ENCODE assay signal across 28 cellular contexts in the genomic region with DNA sequence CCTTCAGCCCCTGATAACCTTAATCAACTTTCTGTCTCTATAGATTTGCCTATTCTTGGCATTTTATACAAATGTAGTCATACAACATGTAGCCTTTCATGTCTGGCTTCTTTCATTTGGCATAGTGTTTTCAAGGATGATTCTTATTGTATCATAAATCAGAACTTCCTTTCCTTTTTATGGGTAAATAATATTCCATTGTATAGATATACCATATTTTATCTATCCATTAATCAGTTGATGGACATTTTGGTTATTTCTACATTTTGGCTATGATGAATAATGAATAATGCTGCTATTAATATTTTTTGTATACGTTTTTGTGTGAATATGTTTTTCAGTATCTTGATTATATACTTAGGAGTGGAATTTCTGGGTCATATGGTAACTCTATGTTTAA.
"Had no signal": no experiment of that assay in that cellular context is flagged by ENCODE, and none has a peak within 500 bp of the region (broad histone marks: within the 10 kb centered on the region; RNA-seq: fewer than 3 reads in every experiment).

No MANE protein-coding gene starts in this region.

- H3K4me3 ChIP-seq: pancreas, psoas muscle, skin epidermis, suprapubic skin, testis, tibial artery, transverse colon, vagina had no signal

- H3K4me3 Mint-ChIP-seq: naive thymus-derived CD8-positive, alpha-beta T cell; natural killer cell treated with Interleukin-12 subunit alpha and Interleukin-12 subunit beta and Interleukin-15 and Interleukin-18, amount 100 ng/mL, for 72 hours; neural crest cell; stimulated activated memory B cell treated with anti-CD40 and anti-IgM and Interleukin-4, amounts not matched to agents 10 μg/mL and 1 μg/mL and 100 μg/mL, for 72 hours; stimulated activated naive CD8-positive, alpha-beta T cell treated with anti-CD3 and anti-CD28 coated beads, Interleukin-15, amount 100 ng/mL, for 72 hours; type B pancreatic cell had no signal

- H3K27me3 Mint-ChIP-seq: naive B cell; natural killer cell treated with Interleukin-12 subunit alpha and Interleukin-12 subunit beta and Interleukin-15 and Interleukin-18, amount 100 ng/mL, for 72 hours; stimulated activated memory B cell treated with anti-CD40 and anti-IgM and Interleukin-4, amounts not matched to agents 10 μg/mL and 1 μg/mL and 100 μg/mL, for 72 hours; stimulated activated naive CD8-positive, alpha-beta T cell treated with anti-CD3 and anti-CD28 coated beads, Interleukin-15, amount 100 ng/mL, for 72 hours had no signal

- H3K27ac Mint-ChIP-seq: naive B cell; naive thymus-derived CD8-positive, alpha-beta T cell; natural killer cell treated with Interleukin-12 subunit alpha and Interleukin-12 subunit beta and Interleukin-15 and Interleukin-18, amount 100 ng/mL, for 72 hours; stimulated activated memory B cell treated with anti-CD40 and anti-IgM and Interleukin-4, amounts not matched to agents 10 μg/mL and 1 μg/mL and 100 μg/mL, for 72 hours had no signal

- H3K4me1 Mint-ChIP-seq: naive B cell; naive thymus-derived CD8-positive, alpha-beta T cell; stimulated activated memory B cell treated with anti-CD40 and anti-IgM and Interleukin-4, amounts not matched to agents 10 μg/mL and 1 μg/mL and 100 μg/mL, for 72 hours; stimulated activated naive CD8-positive, alpha-beta T cell treated with anti-CD3 and anti-CD28 coated beads, Interleukin-15, amount 100 ng/mL, for 72 hours had no signal

- H3K36me3 ChIP-seq: neutrophil, pancreas, suprapubic skin, tibial artery, transverse colon, vagina had no signal

- H3K27me3 ChIP-seq: neutrophil, pancreas, suprapubic skin, testis, tibial artery, transverse colon, vagina had no signal

- DNase-seq: naive B cell; naive thymus-derived CD8-positive, alpha-beta T cell; nucleus accumbens; pancreas; psoas muscle; right cardiac atrium; stimulated activated CD4-positive, alpha-beta T cell treated with anti-CD3 and anti-CD28 coated beads, Interleukin-15, amount 100 ng/mL, for 24 hours; stimulated activated CD4-positive, alpha-beta T cell treated with anti-CD3 and anti-CD28 coated beads, Interleukin-2, amount 100 ng/mL, for 24 hours; stimulated activated CD4-positive, alpha-beta T cell treated with anti-CD3 and anti-CD28 coated beads, Interleukin-4, amount 100 ng/mL, for 1 hour; stimulated activated CD4-positive, alpha-beta T cell treated with anti-CD3 and anti-CD28 coated beads, Interleukin-4, amount 100 ng/mL, for 4 hours; stimulated activated CD8-positive, alpha-beta memory T cell treated with anti-CD3 and anti-CD28 coated beads, Interleukin-4, amount 100 ng/mL, for 48 hours; stimulated activated naive CD4-positive, alpha-beta T cell; stimulated activated naive CD8-positive, alpha-beta T cell treated with anti-CD3 and anti-CD28 coated beads, Interleukin-15, amount 100 ng/mL, for 72 hours; stimulated activated naive CD8-positive, alpha-beta T cell treated with anti-CD3 and anti-CD28 coated beads, Interleukin-15, Interleukin-2, amounts not matched to agents 100 U/mL and 50 U/mL, for 24 hours; substantia nigra; testis; tibial artery; transverse colon had no signal

- H3K4me1 ChIP-seq: psoas muscle, suprapubic skin, testis, vagina had no signal

- H3K9me3 ChIP-seq: neutrophil, pancreas, psoas muscle, suprapubic skin, testis, tibial artery, vagina had no signal

- H3K27ac ChIP-seq: neutrophil, pancreas, psoas muscle, skin epidermis, suprapubic skin, testis, tibial artery, transverse colon, vagina had no signal

- H3K36me3 Mint-ChIP-seq: naive B cell; natural killer cell treated with Interleukin-12 subunit alpha and Interleukin-12 subunit beta and Interleukin-15 and Interleukin-18, amount 100 ng/mL, for 72 hours; stimulated activated memory B cell treated with anti-CD40 and anti-IgM and Interleukin-4, amounts not matched to agents 10 μg/mL and 1 μg/mL and 100 μg/mL, for 72 hours had no signal

- FAIRE-seq: pancreas, urothelium cell line had no signal

- ATAC-seq: naive thymus-derived CD8-positive, alpha-beta T cell; natural killer cell treated with Interleukin-12 subunit alpha and Interleukin-12 subunit beta and Interleukin-15 and Interleukin-18, amount 100 ng/mL, for 72 hours; pancreas; psoas muscle; right cardiac atrium; sciatic nerve; stimulated activated memory B cell treated with anti-CD40 and anti-IgM and Interleukin-4, amounts not matched to agents 10 μg/mL and 1 μg/mL and 100 μg/mL, for 72 hours; stimulated activated naive CD8-positive, alpha-beta T cell treated with anti-CD3 and anti-CD28 coated beads, Interleukin-15, amount 100 ng/mL, for 72 hours; stimulated activated naive CD8-positive, alpha-beta T cell treated with anti-CD3 and anti-CD28 coated beads, Interleukin-15, Interleukin-2, amounts not matched to agents 100 U/mL and 50 U/mL, for 24 hours had no signal
